ENCODE assay signal across 8 cellular contexts in genomic region chr9:78031271-78031825, GRCh38. TPM values are rescaled to one million over a fixed set of nuclear protein-coding genes. Genes with fewer than 3 reads are reported as not detected.
DNase-seq lines count a peak whose midpoint lies in the region; ATAC-seq and TF ChIP-seq lines count a peak whose summit lies in the region.

TSS of gene GNAQ (minus strand) at chr9:78031811. CDS start at chr9:78031235, 576 bp downstream.

- H3K4me3 ChIP-seq in SK-N-SH (ENCODE audit: low read depth in 2 of 2, low read length in 1 of 2) (peak within 1 kb of the TSS; percentile 84 to 85), WERI-Rb-1 (ENCODE audit: low read depth, low read length) (peak within 1 kb of the TSS; percentile 68), endocrine pancreas (ENCODE audit: control insufficient read depth, insufficient read depth, low read length) (peak within 1 kb of the TSS; percentile 95), mesenchymal stem cell (ENCODE audit: insufficient read depth in 1 of 2, low read depth in 1 of 2, low read length in 2 of 2) (peak within 1 kb of the TSS; percentile 82 to 92)

- H3K27ac ChIP-seq in SK-N-SH (ENCODE audit: low read depth in 2 of 2, low read length in 1 of 2) (peak within 1 kb of the TSS; percentile 82 to 97), WERI-Rb-1 (peak within 1 kb of the TSS; percentile 53), mesenchymal stem cell (ENCODE audit: low read length, poor library complexity, severe bottlenecking) (peak within 1 kb of the TSS; percentile 78), substantia nigra (ENCODE audit: low read depth, low read length, poor library complexity, severe bottlenecking) (peak within 1 kb of the TSS; percentile 87)

- H3K27me3 ChIP-seq in SK-N-SH (ENCODE audit: insufficient read depth), result no peaks in the 10 kb centered on the region
- no peaks in the 10 kb centered on the region for H3K27me3 ChIP-seq in WERI-Rb-1 (ENCODE audit: insufficient read depth, low read depth, severe bottlenecking)
- no peaks in the 10 kb centered on the region for H3K27me3 ChIP-seq in endocrine pancreas (ENCODE audit: control insufficient read depth, insufficient read depth, low read length)
- no peaks in the 10 kb centered on the region for H3K27me3 ChIP-seq in mesenchymal stem cell (ENCODE audit: control insufficient read depth in 1 of 2, insufficient read depth in 1 of 2, low read length in 2 of 2)

- peak within 1 kb of the TSS; percentile 68 for H4K91ac ChIP-seq in mesenchymal stem cell (ENCODE audit: low read length)

- peaks cover 15% of the 10 kb centered on the region for H3F3A ChIP-seq in SK-N-SH (replicated peaks; ENCODE audit: insufficient read depth)

- no peaks in the 10 kb centered on the region for H3K36me3 ChIP-seq in SK-N-SH (replicated peaks in 1 of 2; ENCODE audit: control insufficient read depth in 1 of 2, insufficient read depth in 2 of 2, low read length in 1 of 2)
- no peaks in the 10 kb centered on the region for H3K36me3 ChIP-seq in WERI-Rb-1
- H3K36me3 ChIP-seq in endocrine pancreas (ENCODE audit: control insufficient read depth, insufficient read depth, low read length), result no peaks in the 10 kb centered on the region
- no peaks in the 10 kb centered on the region for H3K36me3 ChIP-seq in mesenchymal stem cell (ENCODE audit: control insufficient read depth in 1 of 2, insufficient read depth in 2 of 2, low read depth in 1 of 2, low read length in 2 of 2)

- H3K4me2 ChIP-seq in SK-N-SH (peak within 1 kb of the TSS; percentile 94), mesenchymal stem cell (ENCODE audit: low read length, poor library complexity, severe bottlenecking) (peak within 1 kb of the TSS; percentile 79)

- H3K14ac ChIP-seq in mesenchymal stem cell (ENCODE audit: low read length in 2 of 2), result peak within 1 kb of the TSS; percentile 70 to 99

- H2BK5ac ChIP-seq in mesenchymal stem cell (ENCODE audit: low read depth, low read length, poor library complexity, severe bottlenecking), result peak within 1 kb of the TSS; percentile 82

- no peak for TF ChIP-seq EP300 in SK-N-SH (IDR thresholded peaks at IDR 0.05; ENCODE audit: borderline replicate concordance in 1 of 2, low read depth in 1 of 2, low read length in 1 of 2)

- no peak within 1 kb of the TSS for H2AK5ac ChIP-seq in mesenchymal stem cell (ENCODE audit: low read length, severe bottlenecking)

- H3K4me1 ChIP-seq in SK-N-SH (ENCODE audit: control insufficient read depth in 1 of 2, insufficient read depth in 2 of 2, low read depth in 1 of 2, low read length in 1 of 2) (peaks cover 14 to 22% of the 10 kb centered on the region in 2 experiments), endocrine pancreas (ENCODE audit: control insufficient read depth, insufficient read depth, low read length) (peaks cover 26% of the 10 kb centered on the region), mesenchymal stem cell (ENCODE audit: control insufficient read depth, insufficient read depth, low read depth, low read length) (peaks cover 3% of the 10 kb centered on the region)

- no CpG with 5 or more reads among the region's 97 CpGs for WGBS in SK-N-SH (ENCODE audit: low lambda C conversion rate)
- 2% methylated on average over 16 of the region's 97 CpGs for WGBS in mesenchymal stem cell

- peak within 1 kb of the TSS; percentile 88 for H2BK120ac ChIP-seq in mesenchymal stem cell (ENCODE audit: low read depth, low read length)

- DNase-seq in SK-N-SH (peak; percentile 75), WERI-Rb-1 (peak; percentile 40), mesenchymal stem cell (no peak), substantia nigra (lab: John Stamatoyannopoulos, UW) (peak in 7 of 49 donors; percentile 28 to 64 (median 52)), HK-2 (ENCODE audit: unreplicated experiment) (no peak)

- no peak for TF ChIP-seq RAD21 in SK-N-SH (IDR thresholded peaks at IDR 0.05; ENCODE audit: low read length)

- H4K20me1 ChIP-seq in SK-N-SH (ENCODE audit: insufficient read depth), result peaks cover 37% of the 10 kb centered on the region

- peak within 1 kb of the TSS; percentile 87 to 96 for H3K18ac ChIP-seq in mesenchymal stem cell (ENCODE audit: low read depth in 1 of 2, low read length in 2 of 2)

- H3K9me2 ChIP-seq in SK-N-SH, result no peaks in the 10 kb centered on the region

- POLR2A ChIA-PET in SK-N-SH (lab: Yijun Ruan, JAX), result interaction anchor here (0.7 to 1.6 kb wide), 4 partner anchors 10 to 134 kb away, joined by 3 to 5 read pairs (median 4); no protein-coding TSS in a partner anchor

- peak within 1 kb of the TSS; percentile 86 for H2BK15ac ChIP-seq in mesenchymal stem cell (ENCODE audit: low read depth, poor library complexity, severe bottlenecking)

- H2BK12ac ChIP-seq in mesenchymal stem cell (ENCODE audit: low read length in 2 of 2), result peak within 1 kb of the TSS in 1 of 2 experiments; percentile 48

- H3K9ac ChIP-seq in SK-N-SH (peak within 1 kb of the TSS; percentile 90), endocrine pancreas (ENCODE audit: control insufficient read depth, insufficient read depth, low read length) (peak within 1 kb of the TSS; percentile 89), mesenchymal stem cell (ENCODE audit: low read length) (peak within 1 kb of the TSS; percentile 97)

- peak within 1 kb of the TSS; percentile 89 to 91 for H3K4ac ChIP-seq in mesenchymal stem cell (ENCODE audit: low read depth in 1 of 2, low read length in 2 of 2)

- no peaks in the 10 kb centered on the region for H3K9me3 ChIP-seq in SK-N-SH
- no peaks in the 10 kb centered on the region for H3K9me3 ChIP-seq in WERI-Rb-1 (ENCODE audit: severe bottlenecking)
- H3K9me3 ChIP-seq in endocrine pancreas (ENCODE audit: control insufficient read depth, low read length), result no peaks in the 10 kb centered on the region
- H3K9me3 ChIP-seq in mesenchymal stem cell (ENCODE audit: control insufficient read depth, low read length), result no peaks in the 10 kb centered on the region

- H2AFZ ChIP-seq in SK-N-SH (ENCODE audit: low read depth), result peak within 1 kb of the TSS; percentile 89
- peak within 1 kb of the TSS; percentile 62 for H2AFZ ChIP-seq in mesenchymal stem cell (ENCODE audit: low read depth, low read length)

- ATAC-seq in SK-N-SH treated with all-trans-retinoic acid at 6 μM for 48 hours, result no peak
- ATAC-seq in HG03045 (IDR thresholded peaks at IDR 0.05; ENCODE audit: unreplicated experiment), result no peak

- peaks cover 55% of the 10 kb centered on the region for H3K79me2 ChIP-seq in SK-N-SH (ENCODE audit: insufficient read depth)

- CTCF ChIA-PET in SK-N-SH (lab: Yijun Ruan, JAX), result interaction anchor here (0.6 to 1.3 kb wide), 3 partner anchors 27 to 134 kb away, joined by 3 to 5 read pairs (median 3); no protein-coding TSS in a partner anchor

- peak within 1 kb of the TSS; percentile 82 for H4K8ac ChIP-seq in mesenchymal stem cell (ENCODE audit: low read length)

- TF ChIP-seq CTCF in SK-N-SH (IDR thresholded peaks at IDR 0.05) (no peak), WERI-Rb-1 (IDR thresholded peaks at IDR 0.05; ENCODE audit: low read depth, low read length) (no peak)

- peak within 1 kb of the TSS in 1 of 2 experiments; percentile 79 for H3K23ac ChIP-seq in mesenchymal stem cell (ENCODE audit: low read length in 2 of 2)

- no peaks in the 10 kb centered on the region for H3K79me1 ChIP-seq in mesenchymal stem cell (replicated peaks; ENCODE audit: low read length, poor library complexity, severe bottlenecking)

TF ChIP-seq in SK-N-SH, 30 proteins besides CTCF, POLR2A, EP300 and RAD21 (continues in another document):
- TF ChIP-seq FOXM1 (IDR thresholded peaks at IDR 0.05; ENCODE audit: low read depth) (no peak), SIN3A (IDR thresholded peaks at IDR 0.05; ENCODE audit: borderline replicate concordance, low read depth, low read length) (no peak), RFX5 (IDR thresholded peaks at IDR 0.05; ENCODE audit: low read length) (no peak), USF2 (IDR thresholded peaks at IDR 0.05; ENCODE audit: borderline replicate concordance, low read depth, low read length) (no peak), FOSL2 (IDR thresholded peaks at IDR 0.05; ENCODE audit: borderline replicate concordance, low read depth) (no peak), MXI1 (IDR thresholded peaks at IDR 0.05; ENCODE audit: low read depth, low read length) (no peak), SMC3 (IDR thresholded peaks at IDR 0.05; ENCODE audit: low read depth, low read length) (no peak)

TF ChIP-seq in SK-N-SH treated with all-trans-retinoic acid at 6 μM for 48 hours, 23 proteins besides CTCF, POLR2A, EP300 and RAD21:
- TF ChIP-seq ZFP3 (CRISPR knock-in tag; IDR thresholded peaks at IDR 0.05) (no peak), ZC3H10 (CRISPR knock-in tag; IDR thresholded peaks at IDR 0.05) (no peak), PPARA (CRISPR knock-in tag; IDR thresholded peaks at IDR 0.05; ENCODE audit: borderline replicate concordance) (no peak), ARNTL (CRISPR knock-in tag; IDR thresholded peaks at IDR 0.05; ENCODE audit: borderline replicate concordance, low read depth) (no peak), GLIS3 (CRISPR knock-in tag; IDR thresholded peaks at IDR 0.05) (no peak), TCF4 (CRISPR knock-in tag; IDR thresholded peaks at IDR 0.05; ENCODE audit: borderline replicate concordance) (no peak), SNAI2 (CRISPR knock-in tag; IDR thresholded peaks at IDR 0.05) (no peak), TOX (CRISPR knock-in tag; IDR thresholded peaks at IDR 0.05; ENCODE audit: borderline replicate concordance) (no peak), CSRNP3 (CRISPR knock-in tag; IDR thresholded peaks at IDR 0.05) (no peak), OSR1 (CRISPR knock-in tag; IDR thresholded peaks at IDR 0.05) (no peak)
TF ChIP-seq in SK-N-SH treated with all-trans-retinoic acid at 6 μM for 48 hours: peak in this region for 0.

RNA-seq across cellular contexts. Expression of gene GNAQ, which starts in this region (rescaled TPM):
- 20.9 and 28.5 TPM in 2 replicates for polyA plus RNA-seq in SK-N-SH (2012; rRNA removed)
- polyA plus RNA-seq in SK-N-SH (2012; cell fraction: cytosol; rRNA removed), result 35.6 and 46.1 TPM in 2 replicates
- polyA plus RNA-seq in SK-N-SH (2012; cell fraction: nucleus; rRNA removed), result 11.1 and 25.5 TPM in 2 replicates
- 27.9 TPM for polyA plus RNA-seq in mesenchymal stem cell (2013, experiment 1 of 2)
- 28.5 TPM for polyA plus RNA-seq in mesenchymal stem cell (2013, experiment 2 of 2)

Comparison
In these comparisons a context has a peak if more than half of its experiments do, and no peak if none do; other contexts are left out.
1. DNase-seq: peak in SK-N-SH (single experiment) and WERI-Rb-1 (single experiment); none in mesenchymal stem cell (single experiment) and HK-2 (single experiment).
2. Peak in every context shown above with its lines, with median percentiles within 50 percentile points of each other: H3K27ac ChIP-seq, H3K4me3 ChIP-seq and H3K9ac ChIP-seq.